In genomic region chr2:14752294-14752693, GRCh38 we compare ENCODE assay signal across 19 cellular contexts.
DNase-seq lines count a peak whose midpoint lies in the region; ATAC-seq and TF ChIP-seq lines count a peak whose summit lies in the region.
"Had no signal": no experiment of that assay in that cellular context is flagged by ENCODE, and none has a peak within 500 bp of the region (broad histone marks: within the 10 kb centered on the region; RNA-seq: fewer than 3 reads in every experiment).

No MANE protein-coding gene starts in this region.

- peak; percentile 96 for ATAC-seq in GM19455 (IDR thresholded peaks at IDR 0.05; ENCODE audit: unreplicated experiment)
- ATAC-seq in HG02623 (IDR thresholded peaks at IDR 0.05; ENCODE audit: unreplicated experiment): no peak
- ATAC-seq: HepG2; natural killer cell treated with Interleukin-12 subunit alpha and Interleukin-12 subunit beta and Interleukin-15 and Interleukin-18, amount 100 ng/mL, for 72 hours had no signal

- DNase-seq in GM12865 (ENCODE audit: low read depth) (peak; percentile 21), LHCN-M2 (ENCODE audit: low read depth) (peak; percentile 11), RPMI8226 (peak; percentile 47), cardiac septum (ENCODE audit: low spot score) (no peak)
- DNase-seq in effector CD4-positive, alpha-beta T cell: no peak
- DNase-seq in activated naive CD4-positive, alpha-beta T cell (lab: John Stamatoyannopoulos, UW): no peak
- DNase-seq: ACHN; activated CD4-positive, alpha-beta T cell treated with anti-CD3 and anti-CD28 coated beads, Interleukin-2, amount 50 U/mL, for 48 hours; activated T-cell treated with anti-CD3 and anti-CD28 coated beads for 4 hours; colonic mucosa; hypothalamus; kidney; stimulated activated CD4-positive, alpha-beta T cell treated with anti-CD3 and anti-CD28 coated beads, Interleukin-2, amount 100 ng/mL, for 24 hours; stomach; WERI-Rb-1 had no signal

- intact Hi-C loops in cardiac septum (cut with DNase I): no loop called here

- TF ChIP-seq CTCF in GM12865 (IDR thresholded peaks at IDR 0.05; ENCODE audit: insufficient read depth, low read depth, low read length, missing control alignments): no peak

- no peak overlapping the region for H3K4me3 ChIP-seq in GM12865 (ENCODE audit: low read depth, low read length)
- H3K4me3 ChIP-seq: colonic mucosa, stomach had no signal

Comparison
In these comparisons a context has a peak if more than half of its experiments do, and no peak if none do; other contexts are left out.
1. DNase-seq: peak in GM12865 (single experiment), LHCN-M2 (single experiment) and RPMI8226 (single experiment); none in cardiac septum (single experiment), effector CD4-positive, alpha-beta T cell (single experiment) and activated naive CD4-positive, alpha-beta T cell (0 of 4).